In the genomic region with DNA sequence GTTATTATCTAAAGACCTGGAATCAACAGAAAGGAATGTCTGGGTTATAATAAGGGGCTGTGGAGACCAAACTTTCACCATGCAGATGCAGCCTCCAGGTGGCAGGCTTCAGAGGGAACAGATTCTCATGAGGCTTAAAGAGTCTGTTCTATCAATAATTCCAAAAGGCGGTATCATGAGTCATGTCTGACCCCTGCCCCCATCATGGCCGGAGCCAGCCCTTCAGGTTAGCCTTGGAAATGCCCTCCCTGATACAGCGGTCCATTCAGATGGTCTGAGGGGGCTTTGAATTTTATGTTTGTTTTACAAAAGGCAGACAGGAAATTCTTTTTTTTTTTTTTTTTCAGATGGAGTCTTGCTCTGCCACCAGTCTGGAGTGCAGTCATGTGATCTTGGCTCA, we compare ENCODE assay signal across 8 cellular contexts. TPM values are rescaled to one million over a fixed set of nuclear protein-coding genes. Genes with fewer than 3 reads are reported as not detected.
DNase-seq lines count a peak whose midpoint lies in the region; ATAC-seq and TF ChIP-seq lines count a peak whose summit lies in the region.

No MANE protein-coding gene starts in this region.

- peak; percentile 53 for DNase-seq in AG08396 (ENCODE audit: low spot score)
- peak; percentile 40 for DNase-seq in GM13976 (ENCODE audit: low spot score)
- peak; percentile 63 for DNase-seq in NCI-H1694 treated with DMSO at 0.1 percent for 48 hours (lab: John Stamatoyannopoulos, UW)
- no peak for DNase-seq in activated CD8-positive, alpha-beta memory T cell treated with anti-CD3 and anti-CD28 coated beads, Interleukin-2, amount 10 ng/mL, durations not matched to agents 7 days and 5 days
- DNase-seq in glutamatergic neuron, result peak; percentile 57
- DNase-seq in smooth muscle cell (lab: John Stamatoyannopoulos, UW; ENCODE audit: unreplicated experiment), result no peak
- no peak for DNase-seq in KG1 (lab: John Stamatoyannopoulos, UW)

- peak overlapping the region; percentile 93 for H3K27ac ChIP-seq in smooth muscle cell (ENCODE audit: low read depth)

- in situ Hi-C loops in GM13976 (cut with MboI; ENCODE audit: low sequenced_read_pairs, unreplicated experiment), result no loop called here

- no peaks in the 10 kb centered on the region for H3K4me1 Mint-ChIP-seq in activated CD8-positive, alpha-beta memory T cell treated with anti-CD3 and anti-CD28 coated beads, Interleukin-2, amount 10 ng/mL, durations not matched to agents 7 days and 5 days
- no peaks in the 10 kb centered on the region for H3K4me1 Mint-ChIP-seq in glutamatergic neuron (ENCODE audit: low read depth, unreplicated experiment)

- peak overlapping the region; percentile 64 for H3K4me2 ChIP-seq in smooth muscle cell

- H3K79me2 ChIP-seq in smooth muscle cell (ENCODE audit: low read depth), result no peaks in the 10 kb centered on the region

- H3K27me3 Mint-ChIP-seq in activated CD8-positive, alpha-beta memory T cell treated with anti-CD3 and anti-CD28 coated beads, Interleukin-2, amount 10 ng/mL, durations not matched to agents 7 days and 5 days, result peaks cover 2% of the 10 kb centered on the region
- peaks cover 7% of the 10 kb centered on the region for H3K27me3 Mint-ChIP-seq in glutamatergic neuron (ENCODE audit: unreplicated experiment)

- TF ChIP-seq CTCF in GM13976 (IDR thresholded peaks at IDR 0.05; ENCODE audit: borderline replicate concordance, control extremely low read depth, extremely low read depth, insufficient read depth, missing control alignments), result peak; percentile 32
- peak; percentile 50 for TF ChIP-seq CTCF in glutamatergic neuron (IDR thresholded peaks at IDR 0.05; ENCODE audit: partially characterized antibody, unreplicated experiment)
- TF ChIP-seq CTCF in smooth muscle cell (IDR thresholded peaks at IDR 0.05; ENCODE audit: borderline replicate concordance, insufficient read depth, poor library complexity, severe bottlenecking), result peak; percentile 50

- WGBS in smooth muscle cell (ENCODE audit: low lambda C conversion rate), result 47% methylated on average over 3 of the region's 3 CpGs

- H3F3A ChIP-seq in smooth muscle cell (ENCODE audit: low read depth), result peaks cover 8% of the 10 kb centered on the region

- no peaks in the 10 kb centered on the region for H3K36me3 Mint-ChIP-seq in activated CD8-positive, alpha-beta memory T cell treated with anti-CD3 and anti-CD28 coated beads, Interleukin-2, amount 10 ng/mL, durations not matched to agents 7 days and 5 days
- peaks cover 8% of the 10 kb centered on the region for H3K36me3 Mint-ChIP-seq in glutamatergic neuron (ENCODE audit: unreplicated experiment)

- H2AFZ ChIP-seq in smooth muscle cell (ENCODE audit: low read depth), result no peak overlapping the region

- no peak overlapping the region for H3K27ac Mint-ChIP-seq in activated CD8-positive, alpha-beta memory T cell treated with anti-CD3 and anti-CD28 coated beads, Interleukin-2, amount 10 ng/mL, durations not matched to agents 7 days and 5 days
- no peak overlapping the region for H3K27ac Mint-ChIP-seq in glutamatergic neuron (ENCODE audit: unreplicated experiment)

- H3K36me3 ChIP-seq in smooth muscle cell (ENCODE audit: low read depth), result no peaks in the 10 kb centered on the region

- no peak overlapping the region for H3K4me3 Mint-ChIP-seq in activated CD8-positive, alpha-beta memory T cell treated with anti-CD3 and anti-CD28 coated beads, Interleukin-2, amount 10 ng/mL, durations not matched to agents 7 days and 5 days
- no peak overlapping the region for H3K4me3 Mint-ChIP-seq in glutamatergic neuron (ENCODE audit: unreplicated experiment)

- ATAC-seq in activated CD8-positive, alpha-beta memory T cell treated with anti-CD3 and anti-CD28 coated beads, Interleukin-2, amount 10 ng/mL, durations not matched to agents 7 days and 5 days, result peak; percentile 45
- ATAC-seq in HG03045 (IDR thresholded peaks at IDR 0.05; ENCODE audit: unreplicated experiment), result no peak

- no peaks in the 10 kb centered on the region for H3K9me3 ChIP-seq in smooth muscle cell (replicated peaks; ENCODE audit: low read depth)

- H3K4me3 ChIP-seq in smooth muscle cell, result no peak overlapping the region

- H3K4me1 ChIP-seq in smooth muscle cell (ENCODE audit: low read depth), result peaks cover 9% of the 10 kb centered on the region

- H3K9me3 Mint-ChIP-seq in activated CD8-positive, alpha-beta memory T cell treated with anti-CD3 and anti-CD28 coated beads, Interleukin-2, amount 10 ng/mL, durations not matched to agents 7 days and 5 days (ENCODE audit: low read depth), result peaks cover 5% of the 10 kb centered on the region
- no peaks in the 10 kb centered on the region for H3K9me3 Mint-ChIP-seq in glutamatergic neuron (ENCODE audit: unreplicated experiment)

- H3K9ac ChIP-seq in smooth muscle cell (ENCODE audit: low read depth), result peak overlapping the region; percentile 78

- H4K20me1 ChIP-seq in smooth muscle cell (ENCODE audit: low read depth), result no peaks in the 10 kb centered on the region

- CTCF ChIA-PET in activated CD8-positive, alpha-beta memory T cell treated with anti-CD3 and anti-CD28 coated beads, Interleukin-2, amount 10 ng/mL, durations not matched to agents 7 days and 5 days (lab: Charles Lee), result interaction anchor here (0.7 kb wide), 1 partner anchor 118 kb away, joined by 3 read pairs; no protein-coding TSS in a partner anchor

- no peaks in the 10 kb centered on the region for H3K27me3 ChIP-seq in smooth muscle cell (ENCODE audit: low read depth)

RNA-seq across cellular contexts. Expression of a gene that starts 21.7 kb away (rescaled TPM):
- 10 to 100 TPM; 72.3 to 83.0 TPM for total RNA-seq in activated CD8-positive, alpha-beta memory T cell treated with anti-CD3 and anti-CD28 coated beads, Interleukin-2, amount 10 ng/mL, durations not matched to agents 7 days and 5 days
- 113 TPM for total RNA-seq in glutamatergic neuron (ENCODE audit: unreplicated experiment)
- 111 TPM in 2 replicates for total RNA-seq in smooth muscle cell
- polyA plus RNA-seq in smooth muscle cell, result 146 and 159 TPM in 2 replicates

Comparison
In these comparisons a context has a peak if more than half of its experiments do, and no peak if none do; other contexts are left out.
1. DNase-seq: peak in AG08396 (single experiment), GM13976 (single experiment), NCI-H1694 treated with DMSO at 0.1 percent for 48 hours (single experiment) and glutamatergic neuron (single experiment); none in activated CD8-positive, alpha-beta memory T cell treated with anti-CD3 and anti-CD28 coated beads, Interleukin-2, amount 10 ng/mL, durations not matched to agents 7 days and 5 days (single experiment), smooth muscle cell (single experiment) and KG1 (single experiment).
2. Peak in every context shown above with its lines, with median percentiles within 50 percentile points of each other: CTCF ChIP-seq.